Comparison of ENCODE assay signal across 28 cellular contexts in genomic region chr2:29072971-29073725, GRCh38. TPM values are rescaled to one million over a fixed set of nuclear protein-coding genes. Genes with fewer than 3 reads are reported as not detected.
"Had no signal": no experiment of that assay in that cellular context is flagged by ENCODE, and none has a peak within 500 bp of the region (broad histone marks: within the 10 kb centered on the region; RNA-seq: fewer than 3 reads in every experiment).

No MANE protein-coding gene starts in this region.

- H3K4me3 Mint-ChIP-seq: dendritic cell treated with granulocyte-macrophage colony-stimulating factor and Interleukin-4, amounts not matched to agents 40 ng/mL and 50 ng/mL, for 4 days; effector memory CD8-positive, alpha-beta T cell; memory B cell; mesothelial cell of epicardium; natural killer cell; neural crest cell; stimulated activated naive B cell treated with anti-CD40 and anti-IgM and Interleukin-4, amounts not matched to agents 10 μg/mL and 1 μg/mL and 100 μg/mL, for 72 hours; stimulated activated naive CD8-positive, alpha-beta T cell treated with anti-CD3 and anti-CD28 coated beads, Interleukin-15, amount 100 ng/mL, for 72 hours had no signal

- ATAC-seq: effector memory CD8-positive, alpha-beta T cell; gastrocnemius medialis; natural killer cell; stimulated activated naive CD8-positive, alpha-beta T cell treated with anti-CD3 and anti-CD28 coated beads, Interleukin-15, amount 100 ng/mL, for 72 hours had no signal

- H3K27ac ChIP-seq: epithelial cell of prostate, esophagus muscularis mucosa, gastrocnemius medialis, lower lobe of right lung, parathyroid adenoma, prostate gland, sigmoid colon, skin epidermis, testis, transverse colon had no signal

- H3K9me3 Mint-ChIP-seq: dendritic cell treated with granulocyte-macrophage colony-stimulating factor and Interleukin-4, amounts not matched to agents 40 ng/mL and 50 ng/mL, for 4 days; natural killer cell; neural crest cell had no signal

- H2AFZ ChIP-seq: parathyroid adenoma had no signal

- DNase-seq: effector memory CD8-positive, alpha-beta T cell; gastrocnemius medialis; heart right ventricle; hypothalamus; left ventricle myocardium inferior; lower lobe of right lung; natural killer cell; occipital lobe; sigmoid colon; stimulated activated CD4-positive, alpha-beta T cell treated with anti-CD3 and anti-CD28 coated beads, Interleukin-2, amount 100 ng/mL, for 24 hours; stimulated activated CD4-positive, alpha-beta T cell treated with anti-CD3 and anti-CD28 coated beads, Interleukin-4, amount 100 ng/mL, for 4 hours; stimulated activated naive B cell treated with anti-CD40 and anti-IgM and Interleukin-4, amounts not matched to agents 10 μg/mL and 1 μg/mL and 100 μg/mL, for 72 hours; stimulated activated naive CD8-positive, alpha-beta T cell treated with anti-CD3 and anti-CD28 coated beads, Interleukin-15, amount 100 ng/mL, for 72 hours; testis; transverse colon had no signal

- H3K4me3 ChIP-seq: esophagus muscularis mucosa, gastrocnemius medialis, heart right ventricle, left ventricle myocardium inferior, lower lobe of right lung, prostate gland, sigmoid colon, skin epidermis, testis, transverse colon had no signal

- H3K27me3 ChIP-seq: esophagus muscularis mucosa, gastrocnemius medialis, sigmoid colon, testis, transverse colon had no signal

- H3K27me3 Mint-ChIP-seq: dendritic cell treated with granulocyte-macrophage colony-stimulating factor and Interleukin-4, amounts not matched to agents 40 ng/mL and 50 ng/mL, for 4 days; effector memory CD8-positive, alpha-beta T cell; stimulated activated naive CD8-positive, alpha-beta T cell treated with anti-CD3 and anti-CD28 coated beads, Interleukin-15, amount 100 ng/mL, for 72 hours had no signal

- H3K27ac Mint-ChIP-seq: dendritic cell treated with granulocyte-macrophage colony-stimulating factor and Interleukin-4, amounts not matched to agents 40 ng/mL and 50 ng/mL, for 4 days; effector memory CD8-positive, alpha-beta T cell; memory B cell; mesothelial cell of epicardium; natural killer cell had no signal

- H3K9me3 ChIP-seq: esophagus muscularis mucosa, gastrocnemius medialis, prostate gland, sigmoid colon, testis, transverse colon had no signal

- H3K4me1 ChIP-seq: lower lobe of right lung, parathyroid adenoma, prostate gland, transverse colon had no signal

- H3K36me3 ChIP-seq: esophagus muscularis mucosa, gastrocnemius medialis, heart right ventricle, left ventricle myocardium inferior, lower lobe of right lung, prostate gland, sigmoid colon, transverse colon had no signal

- H3K36me3 Mint-ChIP-seq: memory B cell; mesothelial cell of epicardium; natural killer cell; stimulated activated naive B cell treated with anti-CD40 and anti-IgM and Interleukin-4, amounts not matched to agents 10 μg/mL and 1 μg/mL and 100 μg/mL, for 72 hours had no signal

- H3K4me1 Mint-ChIP-seq: natural killer cell; stimulated activated naive CD8-positive, alpha-beta T cell treated with anti-CD3 and anti-CD28 coated beads, Interleukin-15, amount 100 ng/mL, for 72 hours had no signal

- H3K9ac ChIP-seq: parathyroid adenoma had no signal

RNA-seq across cellular contexts. Expression of gene PCARE, which starts 1.2 kb away (rescaled TPM):
- total RNA-seq: esophagus muscularis mucosa, fibroblast of villous mesenchyme, mucosa of gallbladder, natural killer cell, neural crest cell, prostate gland, renal cortical epithelial cell, ureter had no signal
- polyA plus RNA-seq: sigmoid colon had no signal
